ENCODE assay signal across 8 cellular contexts in the genomic region with DNA sequence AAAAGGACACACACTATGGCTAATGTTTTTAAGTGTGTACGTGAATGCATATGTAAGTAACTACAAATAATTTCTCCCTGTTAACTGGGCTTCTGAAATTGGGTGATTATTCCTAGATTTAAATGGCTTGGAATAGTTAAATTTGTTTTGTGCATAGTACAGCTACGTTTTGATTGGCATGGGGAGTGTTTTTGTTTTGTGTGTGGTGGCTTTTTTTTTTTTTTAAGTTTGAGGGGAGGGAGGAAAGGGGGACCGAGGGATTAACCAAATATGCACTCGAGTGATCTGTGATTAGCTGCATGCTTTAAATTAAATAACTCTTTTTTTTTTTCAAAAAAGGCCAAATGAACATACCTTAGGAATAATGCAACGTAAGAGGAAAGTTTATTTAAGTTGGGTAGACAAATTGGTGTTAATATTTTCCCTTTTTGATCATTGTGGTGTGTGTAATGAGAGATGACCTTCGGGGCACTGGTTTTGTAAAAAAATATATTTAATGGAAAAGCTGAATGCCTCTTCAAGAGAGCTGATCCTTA. TPM values are rescaled to one million over a fixed set of nuclear protein-coding genes. Genes with fewer than 3 reads are reported as not detected.
A peak's percentile ranks its signal among the peaks of the same experiment; 100 is the strongest.
DNase-seq lines count a peak whose midpoint lies in the region; ATAC-seq, FAIRE-seq and TF ChIP-seq lines count a peak whose summit lies in the region.

No MANE protein-coding gene starts in this region.

- H2AFZ ChIP-seq in OCI-LY3 (ENCODE audit: low read depth, low read length) (no peak overlapping the region), endothelial cell of umbilical vein (ENCODE audit: low read depth, low read length) (peak overlapping the region; percentile 41)

- no peaks in the 10 kb centered on the region for H3K9me3 ChIP-seq in OCI-LY3 (ENCODE audit: insufficient read depth, low read length)
- no peaks in the 10 kb centered on the region for H3K9me3 ChIP-seq in endothelial cell of umbilical vein (replicated peaks; ENCODE audit: control insufficient read depth, insufficient read depth, low read length)
- no peaks in the 10 kb centered on the region for H3K9me3 ChIP-seq in pancreas

- peak overlapping the region; percentile 96 for H3K27ac Mint-ChIP-seq in Calu3 (ENCODE audit: unreplicated experiment)

- BruUV-seq in Calu3 (replicated peaks; lab: Mats Ljungman, UMichigan) (TSS peak; percentile 77), endothelial cell of umbilical vein (replicated peaks; lab: Mats Ljungman, UMichigan) (TSS peak; percentile 35)

- H3K9ac ChIP-seq in OCI-LY3 (ENCODE audit: low read length) (peak overlapping the region; percentile 88), endothelial cell of umbilical vein (replicated peaks; ENCODE audit: extremely low read depth, insufficient read depth, low read length) (peak overlapping the region; percentile 71)

- H3K9me3 Mint-ChIP-seq in Calu3 (ENCODE audit: low read depth, unreplicated experiment), result no peaks in the 10 kb centered on the region

- H4K20me1 ChIP-seq in OCI-LY3 (ENCODE audit: insufficient read depth, low read length) (peaks cover 26% of the 10 kb centered on the region), endothelial cell of umbilical vein (replicated peaks; ENCODE audit: control insufficient read depth, extremely low read depth, insufficient read depth, low read length) (no peaks in the 10 kb centered on the region)

- H3K36me3 ChIP-seq in OCI-LY3 (replicated peaks; ENCODE audit: low read depth, low read length), result no peaks in the 10 kb centered on the region
- H3K36me3 ChIP-seq in endothelial cell of umbilical vein (ENCODE audit: control insufficient read depth in 2 of 2, extremely low read depth in 1 of 2, insufficient read depth in 2 of 2, low read length in 2 of 2), result no peaks in the 10 kb centered on the region
- H3K36me3 ChIP-seq in pancreas, result no peaks in the 10 kb centered on the region

- peaks cover 8% of the 10 kb centered on the region for H3K4me1 Mint-ChIP-seq in Calu3 (ENCODE audit: low read depth, unreplicated experiment)

- H3K27me3 ChIP-seq in OCI-LY3 (ENCODE audit: low read depth, low read length) (no peaks in the 10 kb centered on the region), endothelial cell of umbilical vein (ENCODE audit: control insufficient read depth in 2 of 2, insufficient read depth in 2 of 2, low read length in 2 of 2) (no peaks in the 10 kb centered on the region), pancreas (no peaks in the 10 kb centered on the region)

- CTCF ChIA-PET in Calu3 (lab: Charles Lee) (interaction anchor here (0.7 kb wide), 2 partner anchors 152 to 345 kb away, joined by 3 read pairs; no protein-coding TSS in a partner anchor), endothelial cell of umbilical vein (lab: Charles Lee) (interaction anchor here (0.6 to 1.9 kb wide), 5 partner anchors 18 to 186 kb away, joined by 3 to 6 read pairs (median 3); no protein-coding TSS in a partner anchor)

- WGBS in pancreas, 2 donors, result 0% methylated on average over 6 of the region's 6 CpGs

- H3K4me3 ChIP-seq in OCI-LY3 (ENCODE audit: low read length), result peak overlapping the region; percentile 94
- H3K4me3 ChIP-seq in endothelial cell of umbilical vein (replicated peaks in 1 of 3; ENCODE audit: insufficient read depth in 1 of 3, low read depth in 1 of 3, low read length in 3 of 3), result peak overlapping the region; percentile 63 to 96 (median 94)
- H3K4me3 ChIP-seq in pancreas, result peak overlapping the region; percentile 71 to 88 (median 78)

- TF ChIP-seq CTCF in Calu3 (IDR thresholded peaks at IDR 0.05; ENCODE audit: unreplicated experiment) (no peak), OCI-LY3 (IDR thresholded peaks at IDR 0.05; ENCODE audit: low read depth, low read length) (no peak), endothelial cell of umbilical vein (IDR thresholded peaks at IDR 0.05; ENCODE audit: extremely low read depth in 1 of 2, insufficient read depth in 1 of 2, low read depth in 1 of 2, low read length in 2 of 2) (no peak), pancreas (IDR thresholded peaks at IDR 0.05) (no peak)

- intact Hi-C loops in Calu3 (cut with micrococcal nuclease; ENCODE audit: unreplicated experiment) (loop anchor here (5.0 to 10.0 kb wide), 3 partner anchors 118 to 362 kb away; no protein-coding TSS in a partner anchor), endothelial cell of umbilical vein (cut with micrococcal nuclease) (loop anchor here (5.0 kb wide), 4 partner anchors 305 to 1535 kb away; a partner anchor contains a TSS), pancreas (cut with DNase I) (no loop called here)

- TF ChIP-seq POLR2A in endothelial cell of umbilical vein (IDR thresholded peaks at IDR 0.05; ENCODE audit: low read depth, low read length), result no peak

- POLR2A ChIA-PET in endothelial cell of umbilical vein (lab: Charles Lee), result no interaction called here

- DNase-seq in Calu3, result no peak
- DNase-seq in endothelial cell of umbilical vein (ENCODE audit: low read depth, low spot score), result no peak
- DNase-seq in pancreas, result no peak
- no peak for DNase-seq in NCI-H1092 treated with DMSO at 0.1 percent for 48 hours (lab: John Stamatoyannopoulos, UW)
- DNase-seq in NOMO-1 (lab: John Stamatoyannopoulos, UW; ENCODE audit: unreplicated experiment in 2 of 2), result no peak
- DNase-seq in NCI-H1048 (lab: John Stamatoyannopoulos, UW), result no peak
- DNase-seq in kidney glomerular epithelial cell (lab: John Stamatoyannopoulos, UW), result no peak

- H3K4me2 ChIP-seq in OCI-LY3 (ENCODE audit: low read length) (peak overlapping the region; percentile 87), endothelial cell of umbilical vein (ENCODE audit: insufficient read depth, low read length) (peak overlapping the region; percentile 99)

- no peaks in the 10 kb centered on the region for H3K27me3 Mint-ChIP-seq in Calu3 (ENCODE audit: unreplicated experiment)

- H3K9me1 ChIP-seq in endothelial cell of umbilical vein (replicated peaks; ENCODE audit: control insufficient read depth, extremely low read depth, insufficient read depth, low read length), result no peaks in the 10 kb centered on the region

- H3K27ac ChIP-seq in OCI-LY3 (ENCODE audit: low read length), result peak overlapping the region; percentile 75
- H3K27ac ChIP-seq in endothelial cell of umbilical vein (ENCODE audit: insufficient read depth, low read depth, low read length), result no peak overlapping the region
- H3K27ac ChIP-seq in pancreas, result peak overlapping the region in 3 of 4 donors; percentile 58 to 97 (median 85)

- H3K36me3 Mint-ChIP-seq in Calu3 (ENCODE audit: insufficient read depth, unreplicated experiment), result peaks cover 47% of the 10 kb centered on the region

- FAIRE-seq in endothelial cell of umbilical vein (lab: Jason Lieb, UNC), result no peak
- FAIRE-seq in pancreas (lab: Jason Lieb, UNC), result no peak

- dilution Hi-C loops in endothelial cell of umbilical vein (cut with MboI; ENCODE audit: extremely low pct_ligation_motif_present, low sequenced_read_pairs), result no loop called here

- H3K4me1 ChIP-seq in OCI-LY3 (ENCODE audit: low read length) (peaks cover 28% of the 10 kb centered on the region), endothelial cell of umbilical vein (ENCODE audit: control insufficient read depth, extremely low read depth, insufficient read depth, low read length) (peaks cover 30% of the 10 kb centered on the region), pancreas (peaks cover 0 to 10% (median 0%) of the 10 kb centered on the region in 3 donors)

- no peak for ATAC-seq in pancreas

- peaks cover 58% of the 10 kb centered on the region for H3K79me2 ChIP-seq in OCI-LY3 (ENCODE audit: low read length)
- H3K79me2 ChIP-seq in endothelial cell of umbilical vein (ENCODE audit: control insufficient read depth, insufficient read depth, low read length), result peaks cover 8% of the 10 kb centered on the region

- H3K4me3 Mint-ChIP-seq in Calu3 (ENCODE audit: low read depth, unreplicated experiment), result peak overlapping the region; percentile 74

TF ChIP-seq in endothelial cell of umbilical vein, 7 proteins besides CTCF, POLR2A, EP300 and RAD21:
- TF ChIP-seq POLR2AphosphoS5 (IDR thresholded peaks at IDR 0.05; ENCODE audit: insufficient read depth, low read depth, low read length), result no peak
- TF ChIP-seq, protein P1, sequence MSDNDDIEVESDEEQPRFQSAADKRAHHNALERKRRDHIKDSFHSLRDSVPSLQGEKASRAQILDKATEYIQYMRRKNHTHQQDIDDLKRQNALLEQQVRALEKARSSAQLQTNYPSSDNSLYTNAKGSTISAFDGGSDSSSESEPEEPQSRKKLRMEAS (IDR thresholded peaks at IDR 0.05; ENCODE audit: insufficient read depth, insufficient read length), result no peak
- TF ChIP-seq EZH2 (IDR thresholded peaks at IDR 0.05; ENCODE audit: borderline replicate concordance, low read depth, low read length, severe bottlenecking), result no peak
- TF ChIP-seq FOS (IDR thresholded peaks at IDR 0.05; ENCODE audit: borderline replicate concordance, insufficient read depth, low read length), result no peak
- no peak for TF ChIP-seq MYC (IDR thresholded peaks at IDR 0.05; ENCODE audit: low read depth, low read length)
- no peak for TF ChIP-seq JUN (IDR thresholded peaks at IDR 0.05; ENCODE audit: borderline replicate concordance, insufficient read depth, insufficient read length, low read depth)
- no peak for TF ChIP-seq GATA2 (IDR thresholded peaks at IDR 0.05; ENCODE audit: insufficient read depth, insufficient read length, low read depth, low read length)

RNA-seq across cellular contexts. Expression of a gene that starts 1.4 kb away (rescaled TPM):
- 8.1 and 9.4 TPM in 2 replicates for total RNA-seq in Calu3 (2022)
- 8.8 and 10.6 TPM in 2 replicates for total RNA-seq in endothelial cell of umbilical vein
- 2.6 and 2.9 TPM in 2 replicates for polyA plus RNA-seq in endothelial cell of umbilical vein
- polyA plus RNA-seq in endothelial cell of umbilical vein (2011; cell fraction: cytosol; rRNA removed), result 3.2 and 3.7 TPM in 2 replicates
- 12.8 and 13.0 TPM in 2 replicates for polyA plus RNA-seq in endothelial cell of umbilical vein (2011; cell fraction: nucleus; rRNA removed)
- 3.5 and 4.7 TPM in 2 replicates for polyA plus RNA-seq in endothelial cell of umbilical vein (2012)
- polyA minus RNA-seq in endothelial cell of umbilical vein, result 7.0 and 7.5 TPM in 2 replicates
- 4.8 TPM for polyA minus RNA-seq in endothelial cell of umbilical vein (2011; cell fraction: cytosol; rRNA and poly(A)+ RNA removed)
- polyA minus RNA-seq in endothelial cell of umbilical vein (2011; cell fraction: nucleus; rRNA and poly(A)+ RNA removed), result 11.3 and 11.4 TPM in 2 replicates
- total RNA-seq in pancreas, result 1 to 10 TPM; 2.4 to 6.7 (median 3.7) TPM
- polyA plus RNA-seq in pancreas, result 1 to 10 TPM; 2.8 to 4.1 TPM

Comparison
In these comparisons a context has a peak if more than half of its experiments do, and no peak if none do; other contexts are left out.
1. intact Hi-C loops: an anchor here in Calu3 (5.0 to 10.0 kb wide) and endothelial cell of umbilical vein (5.0 kb wide); none called in pancreas.